In the genomic region with DNA sequence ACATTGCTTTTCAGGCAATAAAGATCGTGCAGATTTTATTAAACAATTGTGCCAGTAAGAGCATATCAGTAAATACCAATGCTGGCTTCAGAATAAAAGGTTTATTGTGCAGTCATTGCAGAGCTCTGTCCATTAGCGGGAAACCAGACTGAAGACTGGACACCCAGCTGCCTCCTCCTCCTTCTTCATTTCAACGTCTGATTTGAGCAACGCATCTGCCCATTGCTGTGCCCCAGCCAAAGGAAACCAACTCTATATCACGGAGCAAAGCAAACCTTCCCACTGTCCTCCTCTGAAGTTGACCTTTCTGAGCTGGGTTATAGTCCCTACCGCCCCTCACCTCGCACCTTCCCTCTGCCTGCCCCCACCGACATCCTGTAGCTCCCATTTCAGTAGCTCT, we compare ENCODE assay signal across 17 cellular contexts.
A peak's percentile ranks its signal among the peaks of the same experiment; 100 is the strongest.
DNase-seq lines count a peak whose midpoint lies in the region; ATAC-seq and TF ChIP-seq lines count a peak whose summit lies in the region.
"Had no signal": no experiment of that assay in that cellular context is flagged by ENCODE, and none has a peak within 500 bp of the region (broad histone marks: within the 10 kb centered on the region; RNA-seq: fewer than 3 reads in every experiment).

No MANE protein-coding gene starts in this region.

- ATAC-seq in lower lobe of right lung = no peak
- ATAC-seq in left ventricle myocardium superior = no peak
- ATAC-seq in GM18870 (IDR thresholded peaks at IDR 0.05; ENCODE audit: unreplicated experiment) = no peak

- intact Hi-C loops in sigmoid colon (cut with DNase I) (no loop called here), lower lobe of right lung (cut with DNase I) (no loop called here), left ventricle myocardium superior (cut with micrococcal nuclease) (no loop called here)

- H3K9me3 ChIP-seq in liver (ENCODE audit: control insufficient read depth in 4 of 4, low read length in 3 of 4) (no peaks in the 10 kb centered on the region), sigmoid colon (no peaks in the 10 kb centered on the region), lower lobe of right lung (no peaks in the 10 kb centered on the region)
- H3K9me3 ChIP-seq: BLaER1 treated with 17β-estradiol and CSF1 and Interleukin-3, amounts not matched to agents 10 nM and 100 nM had no signal

- no peak for TF ChIP-seq RAD21 in liver (IDR thresholded peaks at IDR 0.05)

- H3K36me3 ChIP-seq in liver (ENCODE audit: control insufficient read depth in 4 of 4, insufficient read depth in 3 of 4, low read depth in 1 of 4, low read length in 3 of 4) (no peaks in the 10 kb centered on the region), sigmoid colon (no peaks in the 10 kb centered on the region), lower lobe of right lung (no peaks in the 10 kb centered on the region)
- H3K36me3 ChIP-seq: BLaER1 treated with 17β-estradiol and CSF1 and Interleukin-3, amounts not matched to agents 10 nM and 100 nM had no signal

- no peak for TF ChIP-seq POLR2A in sigmoid colon (IDR thresholded peaks at IDR 0.05)

- no peaks in the 10 kb centered on the region for H3K27me3 ChIP-seq in liver (ENCODE audit: control insufficient read depth in 4 of 4, insufficient read depth in 4 of 4, low read length in 3 of 4)
- no peaks in the 10 kb centered on the region for H3K27me3 ChIP-seq in sigmoid colon
- no peaks in the 10 kb centered on the region for H3K27me3 ChIP-seq in lower lobe of right lung (ENCODE audit: low read depth)
- H3K27me3 ChIP-seq: BLaER1 treated with 17β-estradiol and CSF1 and Interleukin-3, amounts not matched to agents 10 nM and 100 nM had no signal

- DNase-seq in Ammon's horn (ENCODE audit: low spot score) (peak; percentile 83), sigmoid colon (peak; percentile 27), lower lobe of right lung (no peak), left ventricle myocardium superior (no peak), NCI-H345 treated with DMSO at 0.1 percent for 48 hours (lab: John Stamatoyannopoulos, UW; ENCODE audit: unreplicated experiment) (no peak)
- DNase-seq: CD8-positive, alpha-beta memory T cell; DND-41; HFFc6; KBM-7; NCI-H1048; NCI-H1436 treated with DMSO at 0.1 percent for 48 hours; NCI-H2029 treated with DMSO at 0.1 percent for 48 hours; NCI-H510A treated with DMSO at 0.1 percent for 48 hours had no signal

- TF ChIP-seq CTCF in liver (IDR thresholded peaks at IDR 0.05; ENCODE audit: low read depth, low read length, missing input control) (no peak), sigmoid colon (IDR thresholded peaks at IDR 0.05) (no peak), lower lobe of right lung (IDR thresholded peaks at IDR 0.05) (no peak)

- no peak for TF ChIP-seq EP300 in sigmoid colon (IDR thresholded peaks at IDR 0.05)

- WGBS in liver = 70% methylated on average over 8 of the region's 8 CpGs
- WGBS in sigmoid colon, 2 donors = 73 to 79% methylated on average over 8 of the region's 8 CpGs

- no peak overlapping the region for H3K4me3 ChIP-seq in liver (ENCODE audit: low read depth in 1 of 3, low read length in 3 of 3)
- H3K4me3 ChIP-seq in sigmoid colon = no peak overlapping the region
- H3K4me3 ChIP-seq in lower lobe of right lung = no peak overlapping the region
- H3K4me3 ChIP-seq: BLaER1 treated with 17β-estradiol and CSF1 and Interleukin-3, amounts not matched to agents 10 nM and 100 nM had no signal

- H3K9ac ChIP-seq in liver (ENCODE audit: low read depth in 1 of 2, low read length in 2 of 2) = no peak overlapping the region
- H3K9ac ChIP-seq: BLaER1 treated with 17β-estradiol and CSF1 and Interleukin-3, amounts not matched to agents 10 nM and 100 nM had no signal

- H3K4me1 ChIP-seq in liver (ENCODE audit: control insufficient read depth in 4 of 4, insufficient read depth in 4 of 4, low read length in 3 of 4) (peaks cover 23 to 68% (median 47%) of the 10 kb centered on the region in 4 donors), sigmoid colon (peaks cover 0 to 23% (median 2%) of the 10 kb centered on the region in 4 donors), lower lobe of right lung (peaks cover 10% of the 10 kb centered on the region)

- H3K27ac ChIP-seq in cingulate gyrus (ENCODE audit: low read depth, low read length) (peak overlapping the region; percentile 78), liver (ENCODE audit: low read depth in 1 of 2, low read length in 2 of 2) (peak overlapping the region; percentile 11 to 45), sigmoid colon (peak overlapping the region in 2 of 4 donors; percentile 25 to 40), lower lobe of right lung (no peak overlapping the region)
- H3K27ac ChIP-seq: BLaER1 treated with 17β-estradiol and CSF1 and Interleukin-3, amounts not matched to agents 10 nM and 100 nM had no signal

TF ChIP-seq in liver, 16 proteins besides CTCF, POLR2A, EP300 and RAD21:
- TF ChIP-seq HNF4A (conservative IDR thresholded peaks at IDR 0.05) (peak in 1 of 2 donors; percentile 5), HNF4G (IDR thresholded peaks at IDR 0.05) (no peak), ZBTB33 (IDR thresholded peaks at IDR 0.05) (no peak), TAF1 (conservative IDR thresholded peaks at IDR 0.05) (no peak)
TF ChIP-seq in liver: peak in this region for 1.

Comparison
In these comparisons a context has a peak if more than half of its experiments do, and no peak if none do; other contexts are left out.
1. DNase-seq: peak in Ammon's horn (single experiment) and sigmoid colon (single experiment); none in lower lobe of right lung (single experiment), left ventricle myocardium superior (single experiment) and NCI-H345 treated with DMSO at 0.1 percent for 48 hours (single experiment).